In the genomic region with DNA sequence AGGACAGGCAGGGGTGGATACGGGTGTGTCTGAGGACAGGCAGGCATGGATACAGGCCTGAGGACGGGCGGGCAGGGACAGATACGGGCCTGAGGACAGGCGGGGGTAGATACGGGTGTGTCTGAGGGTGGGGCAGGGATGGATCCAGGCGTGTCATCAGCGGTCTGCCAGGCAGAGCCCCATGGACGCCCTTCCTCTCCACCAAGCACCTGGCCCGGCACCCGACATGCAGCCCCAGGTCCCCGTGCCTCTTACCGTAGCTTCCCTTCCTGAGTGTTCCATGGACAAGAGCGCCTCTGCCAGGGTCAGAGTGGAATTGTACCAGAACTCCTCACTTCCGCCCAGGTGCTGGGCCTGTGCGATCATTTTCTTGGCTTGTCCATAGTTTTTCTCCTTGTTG, we compare ENCODE assay signal across 19 cellular contexts.
DNase-seq lines count a peak whose midpoint lies in the region; ATAC-seq and TF ChIP-seq lines count a peak whose summit lies in the region.
"Had no signal": no experiment of that assay in that cellular context is flagged by ENCODE, and none has a peak within 500 bp of the region (broad histone marks: within the 10 kb centered on the region; RNA-seq: fewer than 3 reads in every experiment).

No MANE protein-coding gene starts in this region.

- H3K4me1 ChIP-seq in right cardiac atrium (ENCODE audit: control insufficient read depth, insufficient read depth, low read length): no peaks in the 10 kb centered on the region
- no peaks in the 10 kb centered on the region for H3K4me1 ChIP-seq in right lobe of liver
- H3K4me1 ChIP-seq in upper lobe of right lung: no peaks in the 10 kb centered on the region
- H3K4me1 ChIP-seq: adrenal gland, foreskin keratinocyte had no signal

- DNase-seq in Right ventricle myocardium inferior (ENCODE audit: missing footprints) (peak; percentile 31), right cardiac atrium (no peak), WTC11 (ENCODE audit: low spot score) (peak; percentile 39), right lobe of liver (peak; percentile 13 to 29 (median 29)), upper lobe of right lung (peak; percentile 45), nucleus accumbens (lab: John Stamatoyannopoulos, UW) (no peak)
- DNase-seq in stimulated activated naive CD4-positive, alpha-beta T cell treated with Interleukin-2 at 50 U/mL for 16 hours (lab: John Stamatoyannopoulos, UW): no peak
- DNase-seq in stimulated activated CD4-positive, alpha-beta T cell treated with anti-CD3 and anti-CD28 coated beads, Interleukin-15, amount 100 ng/mL, for 24 hours: no peak
- DNase-seq: DMS 273 treated with DMSO at 0.1 percent for 48 hours; foreskin keratinocyte; hippocampal formation; NCI-H1105 treated with DMSO at 0.1 percent for 48 hours; NCI-H510A; RPMI8226; stimulated activated CD8-positive, alpha-beta memory T cell treated with anti-CD3 and anti-CD28 coated beads, Interleukin-4, amount 100 ng/mL, for 48 hours had no signal

- no peak for TF ChIP-seq POLR2A in right lobe of liver (IDR thresholded peaks at IDR 0.05)

- H3K27me3 Mint-ChIP-seq in WTC11 (ENCODE audit: low read depth): no peaks in the 10 kb centered on the region

- no peaks in the 10 kb centered on the region for H3K9me3 ChIP-seq in right cardiac atrium (ENCODE audit: control insufficient read depth, low read length)
- no peaks in the 10 kb centered on the region for H3K9me3 ChIP-seq in right lobe of liver
- H3K9me3 ChIP-seq in upper lobe of right lung: no peaks in the 10 kb centered on the region
- H3K9me3 ChIP-seq: adrenal gland had no signal

- CTCF ChIA-PET in WTC11 (lab: Charles Lee): interaction anchor here (0.6 to 1.6 kb wide), 9 partner anchors 9 to 267 kb away, joined by 3 to 8 read pairs (median 4); no protein-coding TSS in a partner anchor

- H3K36me3 ChIP-seq in right lobe of liver (no peaks in the 10 kb centered on the region), upper lobe of right lung (no peaks in the 10 kb centered on the region)
- H3K36me3 ChIP-seq: adrenal gland, cardiac muscle cell had no signal

- H3K4me3 ChIP-seq in right cardiac atrium (ENCODE audit: low read length) (no peak overlapping the region), right lobe of liver (no peak overlapping the region), upper lobe of right lung (no peak overlapping the region)
- H3K4me3 ChIP-seq: adrenal gland, cardiac muscle cell had no signal

- no peak overlapping the region for H3K27ac ChIP-seq in right cardiac atrium (ENCODE audit: low read length)
- H3K27ac ChIP-seq in right lobe of liver: no peak overlapping the region
- no peak overlapping the region for H3K27ac ChIP-seq in upper lobe of right lung
- H3K27ac ChIP-seq: adrenal gland, cardiac muscle cell, foreskin keratinocyte had no signal

- 89% methylated on average over 16 of the region's 16 CpGs for WGBS in right cardiac atrium
- WGBS in right lobe of liver (ENCODE audit: insufficient coverage, low coverage, low lambda C conversion rate, missing lambda C conversion rate): 77% methylated on average over 9 of the region's 16 CpGs

- POLR2A ChIA-PET in WTC11 (lab: Charles Lee): no interaction called here

- peak overlapping the region; percentile 92; the same call in 1 of the 2 replicates for H3K27ac Mint-ChIP-seq in WTC11
- H3K27ac Mint-ChIP-seq: activated T-helper 2 cell treated with anti-CD3 and anti-CD28 coated beads, Interferon-gamma antibody, Interleukin-2, Interleukin-4, amounts not matched to agents 10 μg/mL and 5 μg/mL and 100 μg/mL, durations not matched to agents 14 hours and 24 hours and 36 hours; mesothelial cell of epicardium had no signal

- peaks cover 2% of the 10 kb centered on the region for H3K4me1 Mint-ChIP-seq in WTC11

- H3K27me3 ChIP-seq in right cardiac atrium (ENCODE audit: control insufficient read depth, insufficient read depth): no peaks in the 10 kb centered on the region
- no peaks in the 10 kb centered on the region for H3K27me3 ChIP-seq in right lobe of liver
- H3K27me3 ChIP-seq in upper lobe of right lung: peaks cover 37% of the 10 kb centered on the region
- H3K27me3 ChIP-seq: cardiac muscle cell, foreskin keratinocyte had no signal

- H3K9me3 Mint-ChIP-seq in WTC11: 0 out of 2 replicates have a peak, but pooled peaks cover 1% of the 10 kb centered on the region
- H3K9me3 Mint-ChIP-seq: activated T-helper 2 cell treated with anti-CD3 and anti-CD28 coated beads, Interferon-gamma antibody, Interleukin-2, Interleukin-4, amounts not matched to agents 10 μg/mL and 5 μg/mL and 100 μg/mL, durations not matched to agents 14 hours and 24 hours and 36 hours had no signal

- H3K36me3 Mint-ChIP-seq in WTC11: no peaks in the 10 kb centered on the region
- H3K36me3 Mint-ChIP-seq: mesothelial cell of epicardium had no signal

- intact Hi-C loops in Right ventricle myocardium inferior (cut with DNase I) (no loop called here), right cardiac atrium (cut with DNase I) (no loop called here), right lobe of liver (cut with DNase I) (no loop called here), upper lobe of right lung (cut with DNase I) (no loop called here)

- TF ChIP-seq CTCF in WTC11 (IDR thresholded peaks at IDR 0.05): no peak
- no peak for TF ChIP-seq CTCF in right lobe of liver (IDR thresholded peaks at IDR 0.05)
- TF ChIP-seq CTCF in upper lobe of right lung (IDR thresholded peaks at IDR 0.05): no peak

- no peak for ATAC-seq in Right ventricle myocardium inferior
- ATAC-seq in right cardiac atrium: no peak
- no peak for ATAC-seq in WTC11
- no peak for ATAC-seq in right lobe of liver
- no peak for ATAC-seq in upper lobe of right lung
- ATAC-seq: foreskin keratinocyte had no signal

- H3K4me3 Mint-ChIP-seq in WTC11: no peak overlapping the region
- H3K4me3 Mint-ChIP-seq: mesothelial cell of epicardium had no signal

TF ChIP-seq in WTC11, 78 proteins besides CTCF, POLR2A, EP300 and RAD21:
- TF ChIP-seq JUN (CRISPR knock-in tag; IDR thresholded peaks at IDR 0.05): no peak
- no peak for TF ChIP-seq FOXJ3 (CRISPR knock-in tag; IDR thresholded peaks at IDR 0.05; ENCODE audit: borderline replicate concordance)
- no peak for TF ChIP-seq RELA (CRISPR knock-in tag; IDR thresholded peaks at IDR 0.05; ENCODE audit: borderline replicate concordance)
- no peak for TF ChIP-seq ZMAT4 (CRISPR knock-in tag; IDR thresholded peaks at IDR 0.05)
- TF ChIP-seq IRF2 (CRISPR knock-in tag; IDR thresholded peaks at IDR 0.05; ENCODE audit: borderline replicate concordance, low read depth): no peak
- TF ChIP-seq, protein P1, sequence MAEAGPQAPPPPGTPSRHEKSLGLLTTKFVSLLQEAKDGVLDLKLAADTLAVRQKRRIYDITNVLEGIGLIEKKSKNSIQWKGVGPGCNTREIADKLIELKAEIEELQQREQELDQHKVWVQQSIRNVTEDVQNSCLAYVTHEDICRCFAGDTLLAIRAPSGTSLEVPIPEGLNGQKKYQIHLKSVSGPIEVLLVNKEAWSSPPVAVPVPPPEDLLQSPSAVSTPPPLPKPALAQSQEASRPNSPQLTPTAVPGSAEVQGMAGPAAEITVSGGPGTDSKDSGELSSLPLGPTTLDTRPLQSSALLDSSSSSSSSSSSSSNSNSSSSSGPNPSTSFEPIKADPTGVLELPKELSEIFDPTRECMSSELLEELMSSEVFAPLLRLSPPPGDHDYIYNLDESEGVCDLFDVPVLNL (CRISPR knock-in tag; IDR thresholded peaks at IDR 0.05; ENCODE audit: borderline replicate concordance, low read depth): no peak

Comparison
In these comparisons a context has a peak if more than half of its experiments do, and no peak if none do; other contexts are left out.
1. DNase-seq: peak in Right ventricle myocardium inferior (single experiment), WTC11 (single experiment), right lobe of liver (3 of 3) and upper lobe of right lung (single experiment); none in right cardiac atrium (0 of 3), nucleus accumbens (0 of 56), stimulated activated naive CD4-positive, alpha-beta T cell treated with Interleukin-2 at 50 U/mL for 16 hours (single experiment) and stimulated activated CD4-positive, alpha-beta T cell treated with anti-CD3 and anti-CD28 coated beads, Interleukin-15, amount 100 ng/mL, for 24 hours (single experiment).